ENCODE assay signal across 13 cellular contexts in the genomic region with DNA sequence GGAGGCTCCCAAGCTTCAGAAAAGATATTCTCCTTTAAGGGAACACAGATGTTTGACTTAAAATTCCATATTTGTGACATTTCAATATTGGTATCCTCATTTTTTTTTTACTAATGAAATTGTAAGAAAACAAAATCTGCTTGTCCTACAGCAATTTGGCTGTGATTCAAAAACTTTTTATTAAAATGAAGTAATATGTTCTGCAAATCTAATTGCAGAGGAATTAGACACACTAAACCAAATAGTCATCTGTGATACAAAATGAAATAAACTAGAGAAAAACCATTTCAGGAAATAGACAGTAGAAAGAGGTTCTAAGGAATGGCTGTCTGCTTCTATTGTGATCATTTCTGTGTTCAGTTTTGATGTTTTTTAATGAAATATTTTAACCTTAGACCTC. TPM values are rescaled to one million over a fixed set of nuclear protein-coding genes. Genes with fewer than 3 reads are reported as not detected.
DNase-seq lines count a peak whose midpoint lies in the region; ATAC-seq, FAIRE-seq and TF ChIP-seq lines count a peak whose summit lies in the region.
"Had no signal": no experiment of that assay in that cellular context is flagged by ENCODE, and none has a peak within 500 bp of the region (broad histone marks: within the 10 kb centered on the region; RNA-seq: fewer than 3 reads in every experiment).

No MANE protein-coding gene starts in this region.

- no peak for TF ChIP-seq CTCF in RWPE2 (IDR thresholded peaks at IDR 0.05; ENCODE audit: poor library complexity, severe bottlenecking)
- no peak for TF ChIP-seq CTCF in glutamatergic neuron (IDR thresholded peaks at IDR 0.05; ENCODE audit: partially characterized antibody, unreplicated experiment)
- TF ChIP-seq CTCF in pancreas (IDR thresholded peaks at IDR 0.05) = no peak
- no peak for TF ChIP-seq CTCF in osteocyte (IDR thresholded peaks at IDR 0.05)

- H3K4me3 ChIP-seq in RWPE2 (ENCODE audit: severe bottlenecking) = no peak overlapping the region
- H3K4me3 ChIP-seq in pancreas = no peak overlapping the region
- H3K4me3 ChIP-seq: BLaER1, GM23338 had no signal

- H3K4me1 Mint-ChIP-seq in glutamatergic neuron (ENCODE audit: low read depth, unreplicated experiment) = peaks cover 63% of the 10 kb centered on the region
- peaks cover 37% of the 10 kb centered on the region for H3K4me1 Mint-ChIP-seq in osteocyte (ENCODE audit: unreplicated experiment)

- intact Hi-C loops in pancreas (cut with DNase I) = no loop called here

- ATAC-seq in RWPE2 (ENCODE audit: low read depth) = no peak
- ATAC-seq in pancreas = no peak
- ATAC-seq in esophagus mucosa = no peak

- DNase-seq in NCI-H1694 treated with DMSO at 0.1 percent for 48 hours (lab: John Stamatoyannopoulos, UW) (peak; percentile 93), NCI-H1694 (lab: John Stamatoyannopoulos, UW) (no peak), RWPE2 (ENCODE audit: low spot score) (no peak), glutamatergic neuron (no peak), pancreas (no peak), osteocyte (ENCODE audit: extremely low spot score, unreplicated experiment) (no peak)
- DNase-seq: Caco-2; CD8-positive, alpha-beta memory T cell had no signal

- no peak for FAIRE-seq in pancreas (lab: Jason Lieb, UNC)

- no peaks in the 10 kb centered on the region for H3K27me3 ChIP-seq in RWPE2 (ENCODE audit: insufficient read depth, poor library complexity, severe bottlenecking)
- no peaks in the 10 kb centered on the region for H3K27me3 ChIP-seq in pancreas
- H3K27me3 ChIP-seq: BLaER1 had no signal

- H3K27ac Mint-ChIP-seq in glutamatergic neuron (ENCODE audit: unreplicated experiment) (peak overlapping the region; percentile 87), osteocyte (ENCODE audit: unreplicated experiment) (no peak overlapping the region)
- H3K27ac Mint-ChIP-seq: CD8-positive, alpha-beta memory T cell; GM23338 had no signal

- H3K36me3 Mint-ChIP-seq in glutamatergic neuron (ENCODE audit: unreplicated experiment) = peaks cover 7% of the 10 kb centered on the region
- no peaks in the 10 kb centered on the region for H3K36me3 Mint-ChIP-seq in osteocyte (ENCODE audit: unreplicated experiment)
- H3K36me3 Mint-ChIP-seq: IgD-negative memory B cell had no signal

- H3K9me3 Mint-ChIP-seq in glutamatergic neuron (ENCODE audit: unreplicated experiment) = peaks cover 5% of the 10 kb centered on the region
- no peaks in the 10 kb centered on the region for H3K9me3 Mint-ChIP-seq in osteocyte (ENCODE audit: unreplicated experiment)
- H3K9me3 Mint-ChIP-seq: CD8-positive, alpha-beta memory T cell; GM23338; IgD-negative memory B cell had no signal

- no peaks in the 10 kb centered on the region for H3K9me3 ChIP-seq in RWPE2 (ENCODE audit: severe bottlenecking)
- no peaks in the 10 kb centered on the region for H3K9me3 ChIP-seq in pancreas
- H3K9me3 ChIP-seq: BLaER1, Caco-2 had no signal

- H3K27me3 Mint-ChIP-seq in glutamatergic neuron (ENCODE audit: unreplicated experiment) (peaks cover 5% of the 10 kb centered on the region), osteocyte (ENCODE audit: unreplicated experiment) (no peaks in the 10 kb centered on the region)
- H3K27me3 Mint-ChIP-seq: CD8-positive, alpha-beta memory T cell; IgD-negative memory B cell had no signal

- no peaks in the 10 kb centered on the region for H3K36me3 ChIP-seq in RWPE2 (ENCODE audit: low read depth)
- H3K36me3 ChIP-seq in pancreas = no peaks in the 10 kb centered on the region
- H3K36me3 ChIP-seq: BLaER1 had no signal

- H3K27ac ChIP-seq in RWPE2 (ENCODE audit: poor library complexity, severe bottlenecking) (peak overlapping the region; percentile 80), pancreas (no peak overlapping the region)
- H3K27ac ChIP-seq: 22Rv1, BLaER1 had no signal

- H3K4me1 ChIP-seq in RWPE2 (ENCODE audit: insufficient read depth, poor library complexity, severe bottlenecking) (peaks cover 50% of the 10 kb centered on the region), pancreas (no peaks in the 10 kb centered on the region)
- H3K4me1 ChIP-seq: Caco-2 had no signal

- H3K4me3 Mint-ChIP-seq in glutamatergic neuron (ENCODE audit: unreplicated experiment) (peak overlapping the region; percentile 43), osteocyte (ENCODE audit: unreplicated experiment) (no peak overlapping the region)
- H3K4me3 Mint-ChIP-seq: CD8-positive, alpha-beta memory T cell; GM23338 had no signal

RNA-seq across cellular contexts. Expression of gene HIF1A, which starts 50.1 kb away (rescaled TPM):
- 145 TPM for total RNA-seq in glutamatergic neuron (ENCODE audit: unreplicated experiment)
- total RNA-seq in pancreas = 10 to 100 TPM; 21.0 to 97.4 (median 34.8) TPM
- polyA plus RNA-seq in pancreas = 10 to 100 TPM; 10.6 to 24.9 TPM
- total RNA-seq in esophagus mucosa = 155 TPM
- 326 and 332 TPM in 2 replicates for total RNA-seq in osteocyte
